Comparison of ENCODE assay signal across 8 cellular contexts in genomic region chr16:4847774-4848587, GRCh38. TPM values are rescaled to one million over a fixed set of nuclear protein-coding genes. Genes with fewer than 3 reads are reported as not detected.
DNase-seq lines count a peak whose midpoint lies in the region; ATAC-seq and TF ChIP-seq lines count a peak whose summit lies in the region.

No MANE protein-coding gene starts in this region.

- no peaks in the 10 kb centered on the region for H3K9me2 ChIP-seq in hepatocyte (replicated peaks; ENCODE audit: insufficient read depth)

- DNase-seq in BE2C (peak; percentile 41), SK-MEL-5 (ENCODE audit: low read depth, low spot score) (peak; percentile 32), hepatocyte (ENCODE audit: low spot score) (peak; percentile 66), sigmoid colon (peak; percentile 81), cortex of kidney (lab: John Stamatoyannopoulos, UW) (no peak)

- peak overlapping the region; percentile 62 for H3K27ac ChIP-seq in angular gyrus (ENCODE audit: low read depth, low read length)
- peak overlapping the region; percentile 93 for H3K27ac ChIP-seq in hepatocyte
- H3K27ac ChIP-seq in sigmoid colon: peak overlapping the region; percentile 97 to 99 (median 98)

- H4K20me1 ChIP-seq in hepatocyte (ENCODE audit: insufficient read depth, poor library complexity, severe bottlenecking): peaks cover 53% of the 10 kb centered on the region

- peak overlapping the region; percentile 59 for H2AFZ ChIP-seq in hepatocyte

- no peak for TF ChIP-seq POLR2A in sigmoid colon (IDR thresholded peaks at IDR 0.05)

- in situ Hi-C loops in SK-MEL-5 (cut with HindIII; ENCODE audit: low pct_unique_long_range_greater_than_20kb, low sequenced_read_pairs): no loop called here

- peaks cover 92% of the 10 kb centered on the region for H3K79me2 ChIP-seq in hepatocyte

- H3K9me3 ChIP-seq in BE2C (no peaks in the 10 kb centered on the region), hepatocyte (ENCODE audit: low read depth) (no peaks in the 10 kb centered on the region), sigmoid colon (no peaks in the 10 kb centered on the region)

- H3K4me1 ChIP-seq in BE2C: no peaks in the 10 kb centered on the region
- peaks cover 31% of the 10 kb centered on the region for H3K4me1 ChIP-seq in hepatocyte (ENCODE audit: insufficient read depth)
- peaks cover 0 to 61% (median 47%) of the 10 kb centered on the region in 4 donors for H3K4me1 ChIP-seq in sigmoid colon

- peaks cover 26% of the 10 kb centered on the region for H3K36me3 ChIP-seq in BE2C
- H3K36me3 ChIP-seq in hepatocyte (replicated peaks; ENCODE audit: insufficient read depth, low read depth): no peaks in the 10 kb centered on the region
- peaks cover 0 to 28% (median 12%) of the 10 kb centered on the region in 4 donors for H3K36me3 ChIP-seq in sigmoid colon

- 1% methylated on average over 71 of the region's 83 CpGs for WGBS in hepatocyte (ENCODE audit: low lambda C conversion rate, missing lambda C conversion rate)
- 0% methylated on average over 83 of the region's 83 CpGs for WGBS in sigmoid colon, 2 donors

- ATAC-seq in GM19025 (IDR thresholded peaks at IDR 0.05; ENCODE audit: low read depth, unreplicated experiment) (peak; percentile 19), HG03196 (IDR thresholded peaks at IDR 0.05; ENCODE audit: unreplicated experiment) (peak; percentile 14)

- H3K27me3 ChIP-seq in BE2C (no peaks in the 10 kb centered on the region), hepatocyte (no peaks in the 10 kb centered on the region), sigmoid colon (no peaks in the 10 kb centered on the region)

- intact Hi-C loops in sigmoid colon (cut with DNase I): loop anchor here (1.0 to 5.0 kb wide), 5 partner anchors 45 to 184 kb away; partner anchors contain the start of genes NAGPA, ROGDI and SEC14L5

- H3K4me3 ChIP-seq in BE2C (ENCODE audit: low read depth, low read length) (peak overlapping the region; percentile 96), hepatocyte (peak overlapping the region; percentile 62), sigmoid colon (peak overlapping the region; percentile 81 to 97 (median 94))

- TF ChIP-seq EP300 in sigmoid colon (IDR thresholded peaks at IDR 0.05): no peak

- no peak for TF ChIP-seq CTCF in BE2C (IDR thresholded peaks at IDR 0.05; ENCODE audit: low read depth, low read length)
- TF ChIP-seq CTCF in hepatocyte (IDR thresholded peaks at IDR 0.05; ENCODE audit: poor library complexity): peak; percentile 1
- no peak for TF ChIP-seq CTCF in sigmoid colon (IDR thresholded peaks at IDR 0.05)

- peak overlapping the region; percentile 91 for H3K4me2 ChIP-seq in hepatocyte

RNA-seq across cellular contexts. Expression of gene UBN1, which starts 0.7 kb away (rescaled TPM):
- 40.3 TPM for polyA plus RNA-seq in BE2C (2012; ENCODE audit: insufficient read depth, insufficient read length, low read depth)
- 14.1 and 14.5 TPM in 2 replicates for total RNA-seq in SK-MEL-5 (2014; rRNA removed; shearing (Covaris generic))
- 26.6 and 35.0 TPM in 2 replicates for polyA plus RNA-seq in SK-MEL-5 (2015; cell fraction: cytosol; rRNA removed)
- polyA plus RNA-seq in SK-MEL-5 (2015; cell fraction: nucleus; rRNA removed): 37.2 and 48.7 TPM in 2 replicates
- total RNA-seq in hepatocyte (21.4 and 28.1 TPM in 2 replicates), sigmoid colon (10 to 100 TPM; 16.4 to 27.7 (median 17.8) TPM)
- polyA plus RNA-seq in hepatocyte (19.1 and 24.3 TPM in 2 replicates), sigmoid colon (10 to 100 TPM in 2 of 3 donors, 1 to 10 TPM in 1; 8.4 to 24.1 (median 17.8) TPM)

RNA-seq across cellular contexts. Expression of gene GLYR1, which starts 0.9 kb away (rescaled TPM):
- polyA plus RNA-seq in BE2C (2012; ENCODE audit: insufficient read depth, insufficient read length, low read depth): 124 TPM
- 27.9 and 36.3 TPM in 2 replicates for total RNA-seq in SK-MEL-5 (2014; rRNA removed; shearing (Covaris generic))
- 59.0 and 64.1 TPM in 2 replicates for polyA plus RNA-seq in SK-MEL-5 (2015; cell fraction: cytosol; rRNA removed)
- 68.2 and 69.4 TPM in 2 replicates for polyA plus RNA-seq in SK-MEL-5 (2015; cell fraction: nucleus; rRNA removed)
- total RNA-seq in hepatocyte (46.5 and 49.5 TPM in 2 replicates), sigmoid colon (10 to 100 TPM; 56.7 to 67.3 (median 59.9) TPM)
- polyA plus RNA-seq in hepatocyte (47.2 and 56.9 TPM in 2 replicates), sigmoid colon (10 to 100 TPM; 48.0 to 70.5 (median 70.3) TPM)

RNA-seq across cellular contexts. Expression of gene ROGDI, which starts 45.5 kb away (rescaled TPM):
- 246 TPM for polyA plus RNA-seq in BE2C (2012; ENCODE audit: insufficient read depth, insufficient read length, low read depth)
- total RNA-seq in SK-MEL-5 (2014; rRNA removed; shearing (Covaris generic)): 2.5 and 2.9 TPM in 2 replicates
- polyA plus RNA-seq in SK-MEL-5 (2015; cell fraction: cytosol; rRNA removed): 7.4 and 10.5 TPM in 2 replicates
- 26.7 and 29.8 TPM in 2 replicates for polyA plus RNA-seq in SK-MEL-5 (2015; cell fraction: nucleus; rRNA removed)
- total RNA-seq in hepatocyte: 21.2 and 29.1 TPM in 2 replicates
- polyA plus RNA-seq in hepatocyte: 48.2 and 49.5 TPM in 2 replicates
- total RNA-seq in sigmoid colon: 10 to 100 TPM; 47.9 to 72.8 (median 58.3) TPM
- polyA plus RNA-seq in sigmoid colon: 10 to 100 TPM; 23.4 to 46.7 (median 25.2) TPM

RNA-seq across cellular contexts. Expression of gene SMIM22, which starts 52.8 kb away (rescaled TPM):
- polyA plus RNA-seq in BE2C (2012; ENCODE audit: insufficient read depth, insufficient read length, low read depth): 5.6 TPM
- total RNA-seq in SK-MEL-5 (2014; rRNA removed; shearing (Covaris generic)): not detected in 2 replicates
- polyA plus RNA-seq in SK-MEL-5 (2015; cell fraction: cytosol; rRNA removed): not detected in 2 replicates
- polyA plus RNA-seq in SK-MEL-5 (2015; cell fraction: nucleus; rRNA removed): not detected in 2 replicates
- total RNA-seq in hepatocyte (not detected in 2 replicates), sigmoid colon (not detected)
- polyA plus RNA-seq in hepatocyte (12.3 and 15.1 TPM in 2 replicates), sigmoid colon (1,000 to 10,000 TPM in 2 of 3 donors, 100 to 1,000 TPM in 1; 848 to 2,006 (median 1,963) TPM)

RNA-seq across cellular contexts. Expression of gene SEPTIN12, which starts 59.8 kb away (rescaled TPM):
- polyA plus RNA-seq in BE2C (2012; ENCODE audit: insufficient read depth, insufficient read length, low read depth): not detected
- not detected in 2 replicates for total RNA-seq in SK-MEL-5 (2014; rRNA removed; shearing (Covaris generic))
- not detected in 2 replicates for polyA plus RNA-seq in SK-MEL-5 (2015; cell fraction: cytosol; rRNA removed)
- polyA plus RNA-seq in SK-MEL-5 (2015; cell fraction: nucleus; rRNA removed): not detected in 2 replicates
- total RNA-seq in hepatocyte (not detected in 2 replicates), sigmoid colon (not detected)
- polyA plus RNA-seq in hepatocyte (not detected in 2 replicates), sigmoid colon (1 to 10 TPM in 1 of 3 donors, not detected in 2; 2.5 TPM)
